12 cellular contexts compared by ENCODE assay signal in the genomic region with DNA sequence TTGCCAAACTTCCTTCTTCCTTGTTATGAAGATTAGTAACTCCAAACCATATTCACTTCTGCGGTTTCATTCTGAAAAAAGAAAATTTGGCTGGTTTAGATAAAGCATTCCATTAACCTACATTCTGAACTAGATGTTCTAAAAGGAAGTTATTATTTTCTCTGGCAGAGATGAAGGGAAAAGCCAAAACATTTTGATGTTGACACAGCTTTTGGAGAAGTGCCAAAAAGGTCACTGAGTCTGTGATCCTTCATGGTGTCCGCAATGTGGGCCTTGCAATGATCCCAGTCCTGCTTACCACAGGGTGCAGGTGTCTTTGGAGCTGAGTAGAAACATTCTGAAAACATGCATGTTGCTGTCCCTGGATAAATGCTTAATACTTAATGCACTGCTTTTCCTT. TPM values are rescaled to one million over a fixed set of nuclear protein-coding genes. Genes with fewer than 3 reads are reported as not detected.
DNase-seq lines count a peak whose midpoint lies in the region; ATAC-seq, FAIRE-seq and TF ChIP-seq lines count a peak whose summit lies in the region.
"Had no signal": no experiment of that assay in that cellular context is flagged by ENCODE, and none has a peak within 500 bp of the region (broad histone marks: within the 10 kb centered on the region; RNA-seq: fewer than 3 reads in every experiment).

No MANE protein-coding gene starts in this region.

- H2AFZ ChIP-seq in mesenchymal stem cell (ENCODE audit: low read depth, low read length), result no peak overlapping the region

- no peak overlapping the region for H3K4me2 ChIP-seq in mesenchymal stem cell (ENCODE audit: low read length, poor library complexity, severe bottlenecking)

- H2BK12ac ChIP-seq in mesenchymal stem cell (ENCODE audit: low read length in 2 of 2), result no peak overlapping the region

- H3K4me1 ChIP-seq in mesenchymal stem cell (ENCODE audit: control insufficient read depth, insufficient read depth, low read depth, low read length), result no peaks in the 10 kb centered on the region
- no peaks in the 10 kb centered on the region for H3K4me1 ChIP-seq in kidney (ENCODE audit: control insufficient read depth in 1 of 2, insufficient read depth in 1 of 2, low read depth in 1 of 2, low read length in 2 of 2)

- no peak overlapping the region for H3K4me3 Mint-ChIP-seq in chondrocyte (ENCODE audit: unreplicated experiment)
- H3K4me3 Mint-ChIP-seq: natural killer cell; stimulated activated naive CD8-positive, alpha-beta T cell treated with anti-CD3 and anti-CD28 coated beads, Interleukin-15, Interleukin-2, amounts not matched to agents 100 ng/mL and 50 ng/mL, for 24 hours had no signal

- H3K9me3 ChIP-seq in mesenchymal stem cell (ENCODE audit: control insufficient read depth, low read length) (no peaks in the 10 kb centered on the region), kidney (ENCODE audit: control insufficient read depth in 1 of 2, low read length in 2 of 2) (no peaks in the 10 kb centered on the region)

- H4K91ac ChIP-seq in mesenchymal stem cell (ENCODE audit: low read length), result no peak overlapping the region

- H3K27me3 Mint-ChIP-seq in chondrocyte (ENCODE audit: low read depth), result peaks cover 5% of the 10 kb centered on the region
- H3K27me3 Mint-ChIP-seq: stimulated activated naive CD8-positive, alpha-beta T cell treated with anti-CD3 and anti-CD28 coated beads, Interleukin-15, Interleukin-2, amounts not matched to agents 100 ng/mL and 50 ng/mL, for 24 hours had no signal

- H4K8ac ChIP-seq in mesenchymal stem cell (ENCODE audit: low read length), result no peak overlapping the region

- DNase-seq in CD1c-positive myeloid dendritic cell (ENCODE audit: extremely low spot score), result peak; percentile 39
- peak; percentile 25 for DNase-seq in NCI-H2029 treated with DMSO at 0.1 percent for 48 hours (lab: John Stamatoyannopoulos, UW)
- no peak for DNase-seq in chondrocyte (ENCODE audit: low spot score)
- peak; percentile 51 for DNase-seq in mesenchymal stem cell
- DNase-seq in hippocampal formation (lab: John Stamatoyannopoulos, UW), result no peak
- no peak for DNase-seq in kidney
- DNase-seq: natural killer cell, SIG-M5 had no signal

- no peaks in the 10 kb centered on the region for H3K79me1 ChIP-seq in mesenchymal stem cell (replicated peaks; ENCODE audit: low read length, poor library complexity, severe bottlenecking)

- no peaks in the 10 kb centered on the region for H3K36me3 ChIP-seq in mesenchymal stem cell (ENCODE audit: control insufficient read depth in 1 of 2, insufficient read depth in 2 of 2, low read depth in 1 of 2, low read length in 2 of 2)
- no peaks in the 10 kb centered on the region for H3K36me3 ChIP-seq in kidney (ENCODE audit: control insufficient read depth in 1 of 2, insufficient read depth in 2 of 2, low read length in 2 of 2)

- no peaks in the 10 kb centered on the region for H3K27me3 ChIP-seq in mesenchymal stem cell (ENCODE audit: control insufficient read depth in 1 of 2, insufficient read depth in 1 of 2, low read length in 2 of 2)

- intact Hi-C loops in kidney (cut with DNase I), result no loop called here

- no peak overlapping the region for H3K4ac ChIP-seq in mesenchymal stem cell (ENCODE audit: low read depth in 1 of 2, low read length in 2 of 2)

- H2AK5ac ChIP-seq in mesenchymal stem cell (ENCODE audit: low read length, severe bottlenecking), result no peak overlapping the region

- no peaks in the 10 kb centered on the region for H3K9me3 Mint-ChIP-seq in chondrocyte (ENCODE audit: low read depth)
- H3K9me3 Mint-ChIP-seq: stimulated activated naive CD8-positive, alpha-beta T cell treated with anti-CD3 and anti-CD28 coated beads, Interleukin-15, Interleukin-2, amounts not matched to agents 100 ng/mL and 50 ng/mL, for 24 hours had no signal

- no peak for ATAC-seq in HG02973 (IDR thresholded peaks at IDR 0.05; ENCODE audit: unreplicated experiment)
- no peak for ATAC-seq in GM21529 (IDR thresholded peaks at IDR 0.05; ENCODE audit: unreplicated experiment)
- ATAC-seq: natural killer cell had no signal

- H3K9ac ChIP-seq in mesenchymal stem cell (ENCODE audit: low read length) (no peak overlapping the region), kidney (ENCODE audit: low read length in 2 of 2) (no peak overlapping the region)

- no peak for FAIRE-seq in kidney (lab: Jason Lieb, UNC)
- FAIRE-seq: G401.6 had no signal

- no peak overlapping the region for H3K27ac ChIP-seq in mesenchymal stem cell (ENCODE audit: low read length, poor library complexity, severe bottlenecking)
- H3K27ac ChIP-seq in kidney (ENCODE audit: low read depth in 2 of 2, low read length in 2 of 2), result no peak overlapping the region

- H3K18ac ChIP-seq in mesenchymal stem cell (ENCODE audit: low read depth in 1 of 2, low read length in 2 of 2), result no peak overlapping the region

- no peak overlapping the region for H2BK15ac ChIP-seq in mesenchymal stem cell (ENCODE audit: low read depth, poor library complexity, severe bottlenecking)

- H3K36me3 Mint-ChIP-seq in chondrocyte (ENCODE audit: low read depth), result no peaks in the 10 kb centered on the region
- H3K36me3 Mint-ChIP-seq: natural killer cell had no signal

- no peak overlapping the region for H2BK120ac ChIP-seq in mesenchymal stem cell (ENCODE audit: low read depth, low read length)

- no peak overlapping the region for H3K14ac ChIP-seq in mesenchymal stem cell (ENCODE audit: low read length in 2 of 2)

- peaks cover 26% of the 10 kb centered on the region for H3K4me1 Mint-ChIP-seq in chondrocyte (ENCODE audit: low read depth)
- H3K4me1 Mint-ChIP-seq: natural killer cell had no signal

- WGBS in mesenchymal stem cell, result 84% methylated on average over 1 of the region's 2 CpGs

- no peak overlapping the region for H3K23ac ChIP-seq in mesenchymal stem cell (ENCODE audit: low read length in 2 of 2)

- TF ChIP-seq CTCF in chondrocyte (IDR thresholded peaks at IDR 0.05) (no peak), kidney (IDR thresholded peaks at IDR 0.05; ENCODE audit: borderline replicate concordance, extremely low read depth, insufficient read depth) (no peak)

- no peak overlapping the region for H2BK5ac ChIP-seq in mesenchymal stem cell (ENCODE audit: low read depth, low read length, poor library complexity, severe bottlenecking)

- no peak overlapping the region for H3K4me3 ChIP-seq in mesenchymal stem cell (ENCODE audit: insufficient read depth in 1 of 2, low read depth in 1 of 2, low read length in 2 of 2)
- H3K4me3 ChIP-seq in kidney (ENCODE audit: low read length in 2 of 2), result no peak overlapping the region

- H3K27ac Mint-ChIP-seq in chondrocyte (ENCODE audit: unreplicated experiment), result peak overlapping the region; percentile 22
- H3K27ac Mint-ChIP-seq: natural killer cell; stimulated activated naive CD8-positive, alpha-beta T cell treated with anti-CD3 and anti-CD28 coated beads, Interleukin-15, Interleukin-2, amounts not matched to agents 100 ng/mL and 50 ng/mL, for 24 hours had no signal

RNA-seq across cellular contexts. Expression of gene CXCL8, which starts 36.0 kb away (rescaled TPM):
- 0.27 to 0.48 TPM (median 0.46 TPM) in 3 replicates for total RNA-seq in chondrocyte
- polyA plus RNA-seq in mesenchymal stem cell (2013, experiment 1 of 2), result 35.4 TPM
- 37.7 TPM for polyA plus RNA-seq in mesenchymal stem cell (2013, experiment 2 of 2)
- total RNA-seq in kidney, result 4.8 TPM
- polyA plus RNA-seq in kidney (ENCODE audit: insufficient read depth, low read depth, low replicate concordance), result 1.3 TPM

Comparison
In these comparisons a context has a peak if more than half of its experiments do, and no peak if none do; other contexts are left out.
1. DNase-seq: peak in CD1c-positive myeloid dendritic cell (single experiment), NCI-H2029 treated with DMSO at 0.1 percent for 48 hours (single experiment) and mesenchymal stem cell (single experiment); none in chondrocyte (single experiment), hippocampal formation (0 of 2) and kidney (single experiment).